In the genomic region with DNA sequence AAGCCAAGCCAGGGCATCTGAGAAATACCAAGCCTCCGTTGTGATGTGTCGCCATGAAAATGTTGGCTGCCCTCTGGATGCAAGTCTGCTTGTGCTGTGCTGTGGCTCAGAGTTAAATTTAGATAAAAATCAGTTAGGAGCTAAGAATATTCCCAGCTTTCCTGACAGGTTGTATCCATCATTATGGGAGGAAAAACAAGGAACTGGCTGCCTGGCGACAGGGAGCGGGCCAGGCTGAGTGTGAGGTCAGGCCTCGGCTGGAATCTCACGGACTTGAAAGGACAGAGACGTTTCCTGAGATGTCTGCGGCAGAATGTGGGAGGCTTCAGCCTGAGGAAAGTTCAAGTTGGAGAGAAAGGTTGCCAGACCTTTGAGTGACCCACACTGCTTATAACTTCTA, we compare ENCODE assay signal across 14 cellular contexts.
DNase-seq lines count a peak whose midpoint lies in the region; ATAC-seq and TF ChIP-seq lines count a peak whose summit lies in the region.
"Had no signal": no experiment of that assay in that cellular context is flagged by ENCODE, and none has a peak within 500 bp of the region (broad histone marks: within the 10 kb centered on the region; RNA-seq: fewer than 3 reads in every experiment).

No MANE protein-coding gene starts in this region.

- ATAC-seq in GM19395 (IDR thresholded peaks at IDR 0.05; ENCODE audit: unreplicated experiment) (no peak), HG02870 (IDR thresholded peaks at IDR 0.05; ENCODE audit: unreplicated experiment) (no peak)

- TF ChIP-seq CTCF in chondrocyte (IDR thresholded peaks at IDR 0.05) (no peak), hepatocyte (IDR thresholded peaks at IDR 0.05; ENCODE audit: poor library complexity) (no peak)

- no peaks in the 10 kb centered on the region for H4K20me1 ChIP-seq in hepatocyte (ENCODE audit: insufficient read depth, poor library complexity, severe bottlenecking)

- WGBS in hepatocyte (ENCODE audit: low lambda C conversion rate, missing lambda C conversion rate): 89% methylated on average over 8 of the region's 8 CpGs

- no peak overlapping the region for H2AFZ ChIP-seq in hepatocyte

- no peaks in the 10 kb centered on the region for H3K9me3 Mint-ChIP-seq in chondrocyte (ENCODE audit: low read depth)

- H3K4me3 ChIP-seq in hepatocyte (no peak overlapping the region), rectal smooth muscle tissue (ENCODE audit: low read length) (peak overlapping the region; percentile 43)

- H3K36me3 ChIP-seq in hepatocyte (replicated peaks; ENCODE audit: insufficient read depth, low read depth) (no peaks in the 10 kb centered on the region), rectal smooth muscle tissue (ENCODE audit: control insufficient read depth, insufficient read depth, low read length) (no peaks in the 10 kb centered on the region)

- H3K4me3 Mint-ChIP-seq in chondrocyte (ENCODE audit: unreplicated experiment): no peak overlapping the region

- no peak overlapping the region for H3K4me2 ChIP-seq in hepatocyte

- H3K4me1 ChIP-seq in hepatocyte (ENCODE audit: insufficient read depth): peaks cover 8% of the 10 kb centered on the region
- peaks cover 13% of the 10 kb centered on the region for H3K4me1 ChIP-seq in rectal smooth muscle tissue (ENCODE audit: control insufficient read depth, insufficient read depth, low read length)

- no peaks in the 10 kb centered on the region for H3K9me2 ChIP-seq in hepatocyte (replicated peaks; ENCODE audit: insufficient read depth)

- H3K27me3 Mint-ChIP-seq in chondrocyte (ENCODE audit: low read depth): no peaks in the 10 kb centered on the region

- H3K4me1 Mint-ChIP-seq in chondrocyte (ENCODE audit: low read depth): peaks cover 46% of the 10 kb centered on the region

- H3K27ac Mint-ChIP-seq in chondrocyte (ENCODE audit: unreplicated experiment): peak overlapping the region; percentile 79

- no peaks in the 10 kb centered on the region for H3K9me3 ChIP-seq in hepatocyte (ENCODE audit: low read depth)

- H3K27me3 ChIP-seq in hepatocyte (no peaks in the 10 kb centered on the region), rectal smooth muscle tissue (ENCODE audit: control insufficient read depth, insufficient read depth, low read length) (no peaks in the 10 kb centered on the region)

- peak overlapping the region; percentile 74 for H3K27ac ChIP-seq in hepatocyte
- peak overlapping the region; percentile 77 for H3K27ac ChIP-seq in rectal smooth muscle tissue (ENCODE audit: low read depth, low read length)

- no peaks in the 10 kb centered on the region for H3K79me2 ChIP-seq in hepatocyte

- DNase-seq in AG08396 (ENCODE audit: low spot score) (peak; percentile 43), chondrocyte (ENCODE audit: low spot score) (no peak), hepatocyte (ENCODE audit: low spot score) (no peak), NCI-H1092 treated with DMSO at 0.1 percent for 48 hours (lab: John Stamatoyannopoulos, UW) (no peak)
- no peak for DNase-seq in stimulated activated CD4-positive, alpha-beta T cell treated with anti-CD3 and anti-CD28 coated beads, Interleukin-1b, Interleukin-23, amount 100 ng/mL, for 48 hours
- DNase-seq: ACHN; DND-41; glutamatergic neuron; midbrain; NCI-H82; stimulated activated CD4-positive, alpha-beta T cell treated with anti-CD3 and anti-CD28 coated beads, Interleukin-12 subunit alpha, Interleukin-12 subunit beta, amount 100 ng/mL, for 4 hours had no signal

- H3K36me3 Mint-ChIP-seq in chondrocyte (ENCODE audit: low read depth): no peaks in the 10 kb centered on the region

- peak overlapping the region; percentile 16 for H3K9ac ChIP-seq in rectal smooth muscle tissue (ENCODE audit: low read length)
